ENCODE assay signal across 1 cellular context in the genomic region with DNA sequence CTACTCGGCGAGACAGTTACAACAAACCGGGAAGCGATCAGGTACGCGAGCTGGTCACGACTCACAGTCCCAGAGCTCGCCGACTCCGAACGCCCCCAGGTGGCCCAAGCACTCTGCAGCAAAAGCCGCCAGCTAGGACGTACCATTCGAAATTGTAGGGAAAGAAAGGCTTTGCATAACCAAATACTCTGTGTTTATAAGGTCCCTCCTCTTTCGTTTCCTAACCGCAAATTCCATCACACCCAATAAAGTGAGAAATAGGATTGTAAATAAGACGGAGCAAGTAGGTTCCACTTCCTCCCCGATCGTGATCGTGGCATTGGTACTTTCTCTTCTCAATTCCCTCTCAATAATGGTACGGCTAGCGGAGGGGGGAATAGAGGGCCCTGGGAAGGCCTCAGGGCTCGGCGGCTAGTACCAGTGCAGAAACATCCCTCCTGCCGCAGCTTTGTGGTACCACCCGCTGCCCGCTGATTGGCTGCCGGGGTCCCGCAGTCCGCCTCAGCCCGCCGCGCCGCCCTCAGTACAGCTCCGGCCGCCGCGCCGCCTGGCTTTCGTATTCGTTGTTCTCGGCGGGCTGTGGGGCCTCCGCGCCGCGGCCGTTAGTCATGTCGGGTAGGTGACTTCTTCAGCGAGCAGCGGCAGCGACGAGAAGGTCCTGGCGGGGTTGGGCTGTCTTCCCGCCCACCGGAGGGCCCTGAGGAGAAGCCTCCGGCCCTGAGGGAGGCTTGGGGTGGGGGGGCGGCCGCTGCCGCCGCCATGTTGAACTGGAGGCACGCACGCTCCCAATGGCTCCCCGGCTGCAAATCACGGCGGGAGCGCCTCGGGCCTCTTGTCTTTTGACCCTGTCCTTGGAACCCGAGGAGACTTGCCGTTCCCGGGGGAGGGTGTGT.
TF ChIP-seq lines count a peak whose summit lies in the region.

TSS of gene TAF15 (plus strand) at position 523 of the 893 bp plus-strand sequence. CDS start at position 609, 86 bp downstream.

TF ChIP-seq in GM12878, 131 proteins besides CTCF, POLR2A, EP300 and RAD21 (continued from another document and continues in another):
- TF ChIP-seq RELB (IDR thresholded peaks at IDR 0.05; ENCODE audit: low read depth) (peak; percentile 99), ZBED1 (IDR thresholded peaks at IDR 0.05; ENCODE audit: borderline replicate concordance) (no peak; the same call in 1 of the 2 replicates), ZBTB33 (IDR thresholded peaks at IDR 0.05) (no peak), CBX3 (IDR thresholded peaks at IDR 0.05; ENCODE audit: borderline replicate concordance, low read depth) (no peak), NR2C1 (IDR thresholded peaks at IDR 0.05) (no peak), SUZ12 (IDR thresholded peaks at IDR 0.05; ENCODE audit: unreplicated experiment) (no peak), GATAD2B (conservative IDR thresholded peaks at IDR 0.05; ENCODE audit: low read depth) (peak; percentile 19), CREM (IDR thresholded peaks at IDR 0.05; ENCODE audit: low read depth) (no peak; the same call in 1 of the 2 replicates), RFX5 (IDR thresholded peaks at IDR 0.05; ENCODE audit: low read depth, low read length) (0 out of 2 replicates have a peak, but pooled peaks have one; percentile 15), LARP7 (IDR thresholded peaks at IDR 0.05) (peak; percentile 84), WRNIP1 (IDR thresholded peaks at IDR 0.05; ENCODE audit: borderline replicate concordance, low read depth, low read length) (peak; percentile 89; the same call in 1 of the 2 replicates), NBN (IDR thresholded peaks at IDR 0.05) (peak; percentile 98), PAX8 (IDR thresholded peaks at IDR 0.05) (no peak), PAX5 (IDR thresholded peaks at IDR 0.05; ENCODE audit: borderline replicate concordance, low read depth, low read length) (peak; percentile 3; the same call in 1 of the 2 replicates), RUNX3 (IDR thresholded peaks at IDR 0.05; ENCODE audit: low read length) (peak; percentile 93), ETV6 (conservative IDR thresholded peaks at IDR 0.05 in 1 of 2, IDR thresholded peaks at IDR 0.05 in 1 of 2; ENCODE audit: borderline replicate concordance in 1 of 2, low read depth in 1 of 2) (no peak), GABPA (IDR thresholded peaks at IDR 0.05; ENCODE audit: low read depth) (no peak), IRF4 (IDR thresholded peaks at IDR 0.05; ENCODE audit: low read depth, low read length) (0 out of 2 replicates have a peak, but pooled peaks have one; percentile 30), MEF2B (IDR thresholded peaks at IDR 0.05; ENCODE audit: partially characterized antibody, poor library complexity, severe bottlenecking) (peak; percentile 22), MTA2 (IDR thresholded peaks at IDR 0.05; ENCODE audit: low read depth) (0 out of 2 replicates have a peak, but pooled peaks have one; percentile 55), EED (IDR thresholded peaks at IDR 0.05; ENCODE audit: low read depth) (peak; percentile 39; the same call in 1 of the 2 replicates), ELK1 (IDR thresholded peaks at IDR 0.05; ENCODE audit: low read depth, low read length) (no peak), NFIC (IDR thresholded peaks at IDR 0.05; ENCODE audit: low read depth, low read length) (peak; percentile 69; the same call in 1 of the 2 replicates), SP1 (IDR thresholded peaks at IDR 0.05; ENCODE audit: low read depth, low read length) (peak; percentile 89), SPI1 (IDR thresholded peaks at IDR 0.05; ENCODE audit: borderline replicate concordance, insufficient read depth, low read depth, low read length) (peak; percentile 87), HSF1 (IDR thresholded peaks at IDR 0.05; ENCODE audit: low read depth, low read length) (no peak), USF2 (IDR thresholded peaks at IDR 0.05; ENCODE audit: borderline replicate concordance, low read depth, low read length) (no peak), BMI1 (IDR thresholded peaks at IDR 0.05; ENCODE audit: borderline replicate concordance) (no peak), STAT1 (conservative IDR thresholded peaks at IDR 0.05) (peak; percentile 54; the same call in 1 of the 2 replicates), BHLHE40 (IDR thresholded peaks at IDR 0.05; ENCODE audit: borderline replicate concordance in 1 of 2, low read depth in 2 of 2, low read length in 1 of 2) (peak; percentile 97 to 99), E2F4 (IDR thresholded peaks at IDR 0.05; ENCODE audit: low read depth, low read length) (0 out of 2 replicates have a peak, but pooled peaks have one; percentile 39), MTA3 (IDR thresholded peaks at IDR 0.05; ENCODE audit: borderline replicate concordance, low read length) (no peak), JUND (IDR thresholded peaks at IDR 0.05; ENCODE audit: low read depth, low read length) (peak; percentile 100)
- TF ChIP-seq, protein P1, sequence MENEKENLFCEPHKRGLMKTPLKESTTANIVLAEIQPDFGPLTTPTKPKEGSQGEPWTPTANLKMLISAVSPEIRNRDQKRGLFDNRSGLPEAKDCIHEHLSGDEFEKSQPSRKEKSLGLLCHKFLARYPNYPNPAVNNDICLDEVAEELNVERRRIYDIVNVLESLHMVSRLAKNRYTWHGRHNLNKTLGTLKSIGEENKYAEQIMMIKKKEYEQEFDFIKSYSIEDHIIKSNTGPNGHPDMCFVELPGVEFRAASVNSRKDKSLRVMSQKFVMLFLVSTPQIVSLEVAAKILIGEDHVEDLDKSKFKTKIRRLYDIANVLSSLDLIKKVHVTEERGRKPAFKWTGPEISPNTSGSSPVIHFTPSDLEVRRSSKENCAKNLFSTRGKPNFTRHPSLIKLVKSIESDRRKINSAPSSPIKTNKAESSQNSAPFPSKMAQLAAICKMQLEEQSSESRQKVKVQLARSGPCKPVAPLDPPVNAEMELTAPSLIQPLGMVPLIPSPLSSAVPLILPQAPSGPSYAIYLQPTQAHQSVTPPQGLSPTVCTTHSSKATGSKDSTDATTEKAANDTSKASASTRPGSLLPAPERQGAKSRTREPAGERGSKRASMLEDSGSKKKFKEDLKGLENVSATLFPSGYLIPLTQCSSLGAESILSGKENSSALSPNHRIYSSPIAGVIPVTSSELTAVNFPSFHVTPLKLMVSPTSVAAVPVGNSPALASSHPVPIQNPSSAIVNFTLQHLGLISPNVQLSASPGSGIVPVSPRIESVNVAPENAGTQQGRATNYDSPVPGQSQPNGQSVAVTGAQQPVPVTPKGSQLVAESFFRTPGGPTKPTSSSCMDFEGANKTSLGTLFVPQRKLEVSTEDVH (IDR thresholded peaks at IDR 0.05; ENCODE audit: low read depth, partially characterized antibody), result peak; percentile 79
- TF ChIP-seq, protein P2, sequence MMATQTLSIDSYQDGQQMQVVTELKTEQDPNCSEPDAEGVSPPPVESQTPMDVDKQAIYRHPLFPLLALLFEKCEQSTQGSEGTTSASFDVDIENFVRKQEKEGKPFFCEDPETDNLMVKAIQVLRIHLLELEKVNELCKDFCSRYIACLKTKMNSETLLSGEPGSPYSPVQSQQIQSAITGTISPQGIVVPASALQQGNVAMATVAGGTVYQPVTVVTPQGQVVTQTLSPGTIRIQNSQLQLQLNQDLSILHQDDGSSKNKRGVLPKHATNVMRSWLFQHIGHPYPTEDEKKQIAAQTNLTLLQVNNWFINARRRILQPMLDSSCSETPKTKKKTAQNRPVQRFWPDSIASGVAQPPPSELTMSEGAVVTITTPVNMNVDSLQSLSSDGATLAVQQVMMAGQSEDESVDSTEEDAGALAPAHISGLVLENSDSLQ (IDR thresholded peaks at IDR 0.05), result peak; percentile 71
- TF ChIP-seq, protein P3, sequence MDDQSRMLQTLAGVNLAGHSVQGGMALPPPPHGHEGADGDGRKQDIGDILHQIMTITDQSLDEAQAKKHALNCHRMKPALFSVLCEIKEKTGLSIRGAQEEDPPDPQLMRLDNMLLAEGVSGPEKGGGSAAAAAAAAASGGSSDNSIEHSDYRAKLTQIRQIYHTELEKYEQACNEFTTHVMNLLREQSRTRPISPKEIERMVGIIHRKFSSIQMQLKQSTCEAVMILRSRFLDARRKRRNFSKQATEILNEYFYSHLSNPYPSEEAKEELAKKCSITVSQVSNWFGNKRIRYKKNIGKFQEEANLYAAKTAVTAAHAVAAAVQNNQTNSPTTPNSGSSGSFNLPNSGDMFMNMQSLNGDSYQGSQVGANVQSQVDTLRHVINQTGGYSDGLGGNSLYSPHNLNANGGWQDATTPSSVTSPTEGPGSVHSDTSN (IDR thresholded peaks at IDR 0.05; ENCODE audit: insufficient replicate concordance, low read depth, low read length), result no peak
- TF ChIP-seq, protein P4, sequence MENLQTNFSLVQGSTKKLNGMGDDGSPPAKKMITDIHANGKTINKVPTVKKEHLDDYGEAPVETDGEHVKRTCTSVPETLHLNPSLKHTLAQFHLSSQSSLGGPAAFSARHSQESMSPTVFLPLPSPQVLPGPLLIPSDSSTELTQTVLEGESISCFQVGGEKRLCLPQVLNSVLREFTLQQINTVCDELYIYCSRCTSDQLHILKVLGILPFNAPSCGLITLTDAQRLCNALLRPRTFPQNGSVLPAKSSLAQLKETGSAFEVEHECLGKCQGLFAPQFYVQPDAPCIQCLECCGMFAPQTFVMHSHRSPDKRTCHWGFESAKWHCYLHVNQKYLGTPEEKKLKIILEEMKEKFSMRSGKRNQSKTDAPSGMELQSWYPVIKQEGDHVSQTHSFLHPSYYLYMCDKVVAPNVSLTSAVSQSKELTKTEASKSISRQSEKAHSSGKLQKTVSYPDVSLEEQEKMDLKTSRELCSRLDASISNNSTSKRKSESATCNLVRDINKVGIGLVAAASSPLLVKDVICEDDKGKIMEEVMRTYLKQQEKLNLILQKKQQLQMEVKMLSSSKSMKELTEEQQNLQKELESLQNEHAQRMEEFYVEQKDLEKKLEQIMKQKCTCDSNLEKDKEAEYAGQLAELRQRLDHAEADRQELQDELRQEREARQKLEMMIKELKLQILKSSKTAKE (IDR thresholded peaks at IDR 0.05; ENCODE audit: low read depth, poor library complexity, severe bottlenecking), result peak; percentile 100
